ENCODE assay signal across 16 cellular contexts in the genomic region with DNA sequence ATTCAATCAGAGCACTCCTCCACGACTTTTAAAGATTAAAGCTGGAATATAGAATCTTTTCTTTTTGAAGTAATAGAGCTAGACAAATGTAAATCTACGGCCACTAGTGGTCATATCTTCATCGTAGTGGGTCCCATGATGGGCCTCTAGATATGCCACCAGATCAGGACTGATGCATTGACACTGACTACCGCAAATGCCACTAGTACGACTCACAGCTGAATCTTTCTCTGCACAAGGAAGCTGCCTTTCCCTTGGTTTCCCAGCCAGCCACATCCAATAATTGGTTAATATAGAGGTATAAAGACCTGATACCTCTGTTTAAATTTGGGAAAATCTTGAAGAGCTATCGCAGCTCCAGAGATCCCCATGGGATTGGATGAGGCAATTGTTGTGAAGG. TPM values are rescaled to one million over a fixed set of nuclear protein-coding genes. Genes with fewer than 3 reads are reported as not detected.
DNase-seq lines count a peak whose midpoint lies in the region; ATAC-seq, FAIRE-seq and TF ChIP-seq lines count a peak whose summit lies in the region.
"Had no signal": no experiment of that assay in that cellular context is flagged by ENCODE, and none has a peak within 500 bp of the region (broad histone marks: within the 10 kb centered on the region; RNA-seq: fewer than 3 reads in every experiment).

No MANE protein-coding gene starts in this region.

- no peak overlapping the region for H2AFZ ChIP-seq in PC-3 (ENCODE audit: low read length)
- no peak overlapping the region for H2AFZ ChIP-seq in endothelial cell of umbilical vein (ENCODE audit: low read depth, low read length)
- H2AFZ ChIP-seq: PC-9 had no signal

- ATAC-seq in PC-3, result no peak
- ATAC-seq in HG02678 (IDR thresholded peaks at IDR 0.05; ENCODE audit: unreplicated experiment), result no peak
- ATAC-seq: A549 had no signal

- no peaks in the 10 kb centered on the region for H3K9me1 ChIP-seq in endothelial cell of umbilical vein (replicated peaks; ENCODE audit: control insufficient read depth, extremely low read depth, insufficient read depth, low read length)

- CTCF ChIA-PET in PC-3 (lab: Charles Lee) (interaction anchor here (0.5 to 1.9 kb wide), 7 partner anchors 37 to 326 kb away, joined by 3 to 10 read pairs (median 3); no protein-coding TSS in a partner anchor), endothelial cell of umbilical vein (lab: Charles Lee) (interaction anchor here (0.9 to 2.5 kb wide), 14 partner anchors 8 to 247 kb away, joined by 3 to 9 read pairs (median 4); a partner anchor contains a TSS)

- peak overlapping the region; percentile 93 for H3K27ac ChIP-seq in PC-3 (ENCODE audit: low read length)
- H3K27ac ChIP-seq in endothelial cell of umbilical vein (ENCODE audit: insufficient read depth, low read depth, low read length), result no peak overlapping the region
- H3K27ac ChIP-seq: A549, C4-2B, PC-9 had no signal

- H3K27me3 ChIP-seq in PC-3 (ENCODE audit: low read length) (no peaks in the 10 kb centered on the region), endothelial cell of umbilical vein (ENCODE audit: control insufficient read depth in 2 of 2, insufficient read depth in 2 of 2, low read length in 2 of 2) (no peaks in the 10 kb centered on the region)

- no TSS peak for BruUV-seq in PC-3 (replicated peaks; lab: Mats Ljungman, UMichigan)
- BruUV-seq in endothelial cell of umbilical vein (replicated peaks; lab: Mats Ljungman, UMichigan), result no TSS peak

- no peaks in the 10 kb centered on the region for H3K79me2 ChIP-seq in PC-3 (ENCODE audit: low read length)
- H3K79me2 ChIP-seq in endothelial cell of umbilical vein (ENCODE audit: control insufficient read depth, insufficient read depth, low read length), result no peaks in the 10 kb centered on the region

- peak; percentile 55 for DNase-seq in EH (ENCODE audit: low read depth)
- DNase-seq in PC-3, result peak; percentile 80
- DNase-seq in endothelial cell of umbilical vein (ENCODE audit: low read depth, low spot score), result no peak
- peak; percentile 25 for DNase-seq in myocyte (ENCODE audit: low read depth)
- DNase-seq in NCI-H1092 treated with DMSO at 0.1 percent for 48 hours (lab: John Stamatoyannopoulos, UW), result no peak
- DNase-seq in posterior vena cava (ENCODE audit: low spot score), result no peak
- DNase-seq: HFFc6, Kasumi-1, NCI-H1417, NCI-H2081, NCI-H774 had no signal

- POLR2A ChIA-PET in PC-3 (lab: Charles Lee; ENCODE audit: unreplicated experiment), result interaction anchor here (0.5 to 0.7 kb wide), 2 partner anchors 39 to 43 kb away, joined by 3 to 4 read pairs; no protein-coding TSS in a partner anchor
- POLR2A ChIA-PET in endothelial cell of umbilical vein (lab: Charles Lee), result no interaction called here

- no peak for TF ChIP-seq POLR2A in endothelial cell of umbilical vein (IDR thresholded peaks at IDR 0.05; ENCODE audit: low read depth, low read length)

- TF ChIP-seq CTCF in PC-3 (conservative IDR thresholded peaks at IDR 0.05; ENCODE audit: low read depth, low read length) (peak; percentile 19; the same call in 1 of the 2 replicates), endothelial cell of umbilical vein (IDR thresholded peaks at IDR 0.05; ENCODE audit: extremely low read depth in 1 of 2, insufficient read depth in 1 of 2, low read depth in 1 of 2, low read length in 2 of 2) (no peak)

- no peak for FAIRE-seq in endothelial cell of umbilical vein (lab: Jason Lieb, UNC)
- FAIRE-seq: A549, H1 had no signal

- H3K9me3 ChIP-seq in PC-3 (ENCODE audit: low read length) (no peaks in the 10 kb centered on the region), endothelial cell of umbilical vein (replicated peaks; ENCODE audit: control insufficient read depth, insufficient read depth, low read length) (no peaks in the 10 kb centered on the region)
- H3K9me3 ChIP-seq: A549 had no signal

- H3K9me2 ChIP-seq in PC-3 (replicated peaks; ENCODE audit: low read length), result no peaks in the 10 kb centered on the region

- dilution Hi-C loops in endothelial cell of umbilical vein (cut with MboI; ENCODE audit: extremely low pct_ligation_motif_present, low sequenced_read_pairs), result no loop called here

- H3K4me3 ChIP-seq in PC-3 (ENCODE audit: low read length), result no peak overlapping the region
- H3K4me3 ChIP-seq in endothelial cell of umbilical vein (replicated peaks in 1 of 3; ENCODE audit: insufficient read depth in 1 of 3, low read depth in 1 of 3, low read length in 3 of 3), result no peak overlapping the region
- H3K4me3 ChIP-seq: A549, PC-9 had no signal

- H3K4me1 ChIP-seq in PC-3 (ENCODE audit: insufficient read depth, low read length) (peaks cover 72% of the 10 kb centered on the region), endothelial cell of umbilical vein (ENCODE audit: control insufficient read depth, extremely low read depth, insufficient read depth, low read length) (no peaks in the 10 kb centered on the region)
- H3K4me1 ChIP-seq: A549 had no signal

- intact Hi-C loops in PC-3 (cut with micrococcal nuclease), result no loop called here
- intact Hi-C loops in endothelial cell of umbilical vein (cut with micrococcal nuclease), result no loop called here
- intact Hi-C loops in posterior vena cava (cut with DNase I), result no loop called here

- no peaks in the 10 kb centered on the region for H3K36me3 ChIP-seq in PC-3 (ENCODE audit: low read depth, low read length)
- H3K36me3 ChIP-seq in endothelial cell of umbilical vein (ENCODE audit: control insufficient read depth in 2 of 2, extremely low read depth in 1 of 2, insufficient read depth in 2 of 2, low read length in 2 of 2), result no peaks in the 10 kb centered on the region

- H4K20me1 ChIP-seq in PC-3 (ENCODE audit: low read length) (no peaks in the 10 kb centered on the region), endothelial cell of umbilical vein (replicated peaks; ENCODE audit: control insufficient read depth, extremely low read depth, insufficient read depth, low read length) (no peaks in the 10 kb centered on the region)

- H3K4me2 ChIP-seq in PC-3 (ENCODE audit: low read length) (peak overlapping the region; percentile 12; the same call in 1 of the 2 replicates), endothelial cell of umbilical vein (ENCODE audit: insufficient read depth, low read length) (no peak overlapping the region)
- H3K4me2 ChIP-seq: A549, PC-9 had no signal

- no peaks in the 10 kb centered on the region for H3F3A ChIP-seq in PC-3 (ENCODE audit: low read length, unreplicated experiment)

- no peak overlapping the region; the same call in 1 of the 2 replicates for H3K9ac ChIP-seq in PC-3 (ENCODE audit: low read length)
- no peak overlapping the region for H3K9ac ChIP-seq in endothelial cell of umbilical vein (replicated peaks; ENCODE audit: extremely low read depth, insufficient read depth, low read length)

TF ChIP-seq in endothelial cell of umbilical vein, 7 proteins besides CTCF, POLR2A, EP300 and RAD21:
- TF ChIP-seq EZH2 (IDR thresholded peaks at IDR 0.05; ENCODE audit: borderline replicate concordance, low read depth, low read length, severe bottlenecking), result no peak
- peak; percentile 17 for TF ChIP-seq FOS (IDR thresholded peaks at IDR 0.05; ENCODE audit: borderline replicate concordance, insufficient read depth, low read length)
- no peak for TF ChIP-seq JUN (IDR thresholded peaks at IDR 0.05; ENCODE audit: borderline replicate concordance, insufficient read depth, insufficient read length, low read depth)

RNA-seq across cellular contexts. Expression of a gene that starts 37.8 kb away (rescaled TPM):
- total RNA-seq in PC-3 (2014; rRNA removed) (41.1 and 42.1 TPM in 2 replicates), endothelial cell of umbilical vein (0.60 and 0.86 TPM in 2 replicates), myocyte (5.1 and 7.8 TPM in 2 replicates), posterior vena cava (1 to 10 TPM; 2.1 to 3.3 TPM)
- polyA plus RNA-seq in endothelial cell of umbilical vein, result 0.88 and 0.96 TPM in 2 replicates
- 0.83 and 0.85 TPM in 2 replicates for polyA plus RNA-seq in endothelial cell of umbilical vein (2011; cell fraction: cytosol; rRNA removed)
- polyA plus RNA-seq in endothelial cell of umbilical vein (2011; cell fraction: nucleus; rRNA removed), result 0.87 and 1.1 TPM in 2 replicates
- 0.79 and 1.3 TPM in 2 replicates for polyA plus RNA-seq in endothelial cell of umbilical vein (2012)
- polyA minus RNA-seq in endothelial cell of umbilical vein, result 1.7 and 2.6 TPM in 2 replicates
- 1.0 TPM for polyA minus RNA-seq in endothelial cell of umbilical vein (2011; cell fraction: cytosol; rRNA and poly(A)+ RNA removed)
- 2.7 and 2.9 TPM in 2 replicates for polyA minus RNA-seq in endothelial cell of umbilical vein (2011; cell fraction: nucleus; rRNA and poly(A)+ RNA removed)
- polyA plus RNA-seq in myocyte (2012), result 1.7 TPM

Comparison
In these comparisons a context has a peak if more than half of its experiments do, and no peak if none do; other contexts are left out.
1. DNase-seq: peak in EH (single experiment), PC-3 (single experiment) and myocyte (single experiment); none in endothelial cell of umbilical vein (single experiment), NCI-H1092 treated with DMSO at 0.1 percent for 48 hours (single experiment) and posterior vena cava (single experiment).